21 cellular contexts compared by ENCODE assay signal in genomic region chr11:9888938-9889337, GRCh38.
DNase-seq lines count a peak whose midpoint lies in the region; ATAC-seq and TF ChIP-seq lines count a peak whose summit lies in the region.
"Had no signal": no experiment of that assay in that cellular context is flagged by ENCODE, and none has a peak within 500 bp of the region (broad histone marks: within the 10 kb centered on the region; RNA-seq: fewer than 3 reads in every experiment).

No MANE protein-coding gene starts in this region.

- intact Hi-C loops in IMR-90 (cut with micrococcal nuclease) = no loop called here

- H2AK5ac ChIP-seq in IMR-90 (ENCODE audit: low read depth, low read length) (peak overlapping the region; percentile 17; the same call in 1 of the 2 replicates), mesenchymal stem cell (ENCODE audit: low read length, severe bottlenecking) (peak overlapping the region; percentile 69)

- H4K91ac ChIP-seq in IMR-90 (ENCODE audit: insufficient read depth, low read depth, low read length) (no peak overlapping the region), mesenchymal stem cell (ENCODE audit: low read length) (no peak overlapping the region)

- no peak overlapping the region for H3K56ac ChIP-seq in IMR-90 (ENCODE audit: extremely low read depth, insufficient read depth, low read length)

- peak; percentile 65 for ATAC-seq in stimulated activated naive CD8-positive, alpha-beta T cell treated with anti-CD3 and anti-CD28 coated beads, Interleukin-15, Interleukin-2, amounts not matched to agents 100 U/mL and 50 U/mL, for 24 hours
- ATAC-seq in stimulated activated naive CD8-positive, alpha-beta T cell treated with anti-CD3 and anti-CD28 coated beads, Interleukin-15, amount 100 ng/mL, for 72 hours = no peak
- no peak for ATAC-seq in IMR-90 (ENCODE audit: low read depth)
- no peak for ATAC-seq in HG02678 (IDR thresholded peaks at IDR 0.05; ENCODE audit: unreplicated experiment)
- ATAC-seq in HG02610 (IDR thresholded peaks at IDR 0.05; ENCODE audit: unreplicated experiment) = no peak
- ATAC-seq: A549, GM12878, HCT116 had no signal

- H3K4me1 ChIP-seq in IMR-90 (ENCODE audit: control insufficient read depth, insufficient read depth, low read length) (peaks cover 11% of the 10 kb centered on the region), mesenchymal stem cell (ENCODE audit: control insufficient read depth, insufficient read depth, low read depth, low read length) (peaks cover 2% of the 10 kb centered on the region)
- H3K4me1 ChIP-seq: A549 had no signal

- H3K9ac ChIP-seq in IMR-90 (ENCODE audit: low read depth, low read length) (no peak overlapping the region), mesenchymal stem cell (ENCODE audit: low read length) (no peak overlapping the region)
- H3K9ac ChIP-seq: GM23248 had no signal

- H2BK5ac ChIP-seq in IMR-90 (ENCODE audit: low read depth, low read length, poor library complexity, severe bottlenecking) = peak overlapping the region; percentile 19
- H2BK5ac ChIP-seq in mesenchymal stem cell (ENCODE audit: low read depth, low read length, poor library complexity, severe bottlenecking) = no peak overlapping the region

- TF ChIP-seq RAD21 in IMR-90 (IDR thresholded peaks at IDR 0.05; ENCODE audit: low read length) = no peak

- H3K18ac ChIP-seq in IMR-90 (ENCODE audit: low read depth, low read length) (peak overlapping the region; percentile 49; the same call in 1 of the 2 replicates), mesenchymal stem cell (ENCODE audit: low read depth in 1 of 2, low read length in 2 of 2) (no peak overlapping the region)

- H3K79me1 ChIP-seq in IMR-90 (ENCODE audit: low read depth in 1 of 2, low read length in 2 of 2) (0 out of 4 replicates have a peak, but pooled peaks cover 0 to 3% of the 10 kb centered on the region in 2 experiments), mesenchymal stem cell (replicated peaks; ENCODE audit: low read length, poor library complexity, severe bottlenecking) (peaks cover 7% of the 10 kb centered on the region)

- TF ChIP-seq POLR2A in IMR-90 (IDR thresholded peaks at IDR 0.05; ENCODE audit: low read depth, low read length) = no peak

- H3K4me3 Mint-ChIP-seq in stimulated activated naive CD8-positive, alpha-beta T cell treated with anti-CD3 and anti-CD28 coated beads, Interleukin-15, amount 100 ng/mL, for 72 hours = no peak overlapping the region
- H3K4me3 Mint-ChIP-seq: CD4-positive, alpha-beta memory T cell; H9 had no signal

- H2BK120ac ChIP-seq in IMR-90 (ENCODE audit: low read depth, low read length) = peak overlapping the region; percentile 46; the same call in 1 of the 2 replicates
- H2BK120ac ChIP-seq in mesenchymal stem cell (ENCODE audit: low read depth, low read length) = no peak overlapping the region

- peaks cover 4% of the 10 kb centered on the region; the same call in 1 of the 2 replicates for H3K36me3 ChIP-seq in IMR-90 (ENCODE audit: control insufficient read depth, insufficient read depth, low read length)
- peaks cover 1 to 19% of the 10 kb centered on the region in 2 experiments for H3K36me3 ChIP-seq in mesenchymal stem cell (ENCODE audit: control insufficient read depth in 1 of 2, insufficient read depth in 2 of 2, low read depth in 1 of 2, low read length in 2 of 2)

- H3K4me3 ChIP-seq in IMR-90 (ENCODE audit: insufficient read depth, low read depth, low read length) (no peak overlapping the region), mesenchymal stem cell (ENCODE audit: insufficient read depth in 1 of 2, low read depth in 1 of 2, low read length in 2 of 2) (no peak overlapping the region)
- H3K4me3 ChIP-seq: A549, GM12878, GM23248 had no signal

- no peak overlapping the region for H2BK12ac ChIP-seq in mesenchymal stem cell (ENCODE audit: low read length in 2 of 2)

- H3K4ac ChIP-seq in IMR-90 (ENCODE audit: low read depth, low read length) (peak overlapping the region; percentile 40), mesenchymal stem cell (ENCODE audit: low read depth in 1 of 2, low read length in 2 of 2) (no peak overlapping the region)

- peak overlapping the region; percentile 80; the same call in 1 of the 2 replicates for H4K5ac ChIP-seq in IMR-90 (ENCODE audit: low read depth, low read length)

- H3K4me1 Mint-ChIP-seq in stimulated activated naive CD8-positive, alpha-beta T cell treated with anti-CD3 and anti-CD28 coated beads, Interleukin-15, amount 100 ng/mL, for 72 hours = no peaks in the 10 kb centered on the region

- no peak overlapping the region for H2BK20ac ChIP-seq in IMR-90 (ENCODE audit: low read depth, low read length)

- POLR2A ChIA-PET in IMR-90 (lab: Charles Lee; ENCODE audit: unreplicated experiment) = no interaction called here

- H3K14ac ChIP-seq in IMR-90 (replicated peaks; ENCODE audit: low read depth, low read length) (0 out of 2 replicates have a peak overlapping the region, but pooled peaks have one; percentile 68), mesenchymal stem cell (ENCODE audit: low read length in 2 of 2) (no peak overlapping the region)

- H2AK9ac ChIP-seq in IMR-90 (replicated peaks; ENCODE audit: low read depth, low read length, poor library complexity) = no peak overlapping the region

- no peak for DNase-seq in stimulated activated naive CD8-positive, alpha-beta T cell treated with anti-CD3 and anti-CD28 coated beads, Interleukin-15, Interleukin-2, amounts not matched to agents 100 U/mL and 50 U/mL, for 24 hours
- no peak for DNase-seq in stimulated activated naive CD8-positive, alpha-beta T cell treated with anti-CD3 and anti-CD28 coated beads, Interleukin-15, amount 100 ng/mL, for 72 hours
- DNase-seq in IMR-90 (no peak), mesenchymal stem cell (no peak), D341Med (ENCODE audit: low spot score) (no peak)
- DNase-seq: 8988T; ACHN; AML-193; C1 segment of cervical spinal cord; Calu3; CD4-positive, alpha-beta memory T cell; COR-L47; DMS153; DND-41; GM23248; H9 had no signal

- H3K27me3 ChIP-seq in IMR-90 (ENCODE audit: control insufficient read depth, insufficient read depth, low read length) (no peaks in the 10 kb centered on the region), mesenchymal stem cell (ENCODE audit: control insufficient read depth in 1 of 2, insufficient read depth in 1 of 2, low read length in 2 of 2) (no peaks in the 10 kb centered on the region)

- TF ChIP-seq CTCF in IMR-90 (conservative IDR thresholded peaks at IDR 0.05; ENCODE audit: low read depth, low read length) = no peak

- dilution Hi-C loops in IMR-90 (cut with HindIII; ENCODE audit: low sequenced_read_pairs, unreplicated experiment) = no loop called here

- H4K8ac ChIP-seq in IMR-90 (ENCODE audit: low read depth in 2 of 2, low read length in 2 of 2) (peak overlapping the region in 1 of 2 experiments; percentile 59; a peak in 1 of 4 replicates), mesenchymal stem cell (ENCODE audit: low read length) (no peak overlapping the region)

- H4K20me1 ChIP-seq in IMR-90 (ENCODE audit: insufficient read depth, low read length) = no peaks in the 10 kb centered on the region

- CTCF ChIA-PET in IMR-90 (lab: Yijun Ruan, JAX) = no interaction called here

- H3K27ac Mint-ChIP-seq in stimulated activated naive CD8-positive, alpha-beta T cell treated with anti-CD3 and anti-CD28 coated beads, Interleukin-15, amount 100 ng/mL, for 72 hours = no peak overlapping the region
- H3K27ac Mint-ChIP-seq: CD4-positive, alpha-beta memory T cell; H9 had no signal

- no peaks in the 10 kb centered on the region for H3K27me3 Mint-ChIP-seq in stimulated activated naive CD8-positive, alpha-beta T cell treated with anti-CD3 and anti-CD28 coated beads, Interleukin-15, amount 100 ng/mL, for 72 hours
- H3K27me3 Mint-ChIP-seq: CD4-positive, alpha-beta memory T cell had no signal

- no peak overlapping the region for H3K27ac ChIP-seq in IMR-90 (ENCODE audit: insufficient read depth, low read length)
- no peak overlapping the region for H3K27ac ChIP-seq in mesenchymal stem cell (ENCODE audit: low read length, poor library complexity, severe bottlenecking)
- H3K27ac ChIP-seq: A549, GM23248 had no signal

- BruUV-seq in IMR-90 (replicated peaks; lab: Mats Ljungman, UMichigan) = no TSS peak

- H3K9me3 ChIP-seq in IMR-90 (ENCODE audit: control insufficient read depth, insufficient read depth, low read length) (no peaks in the 10 kb centered on the region), mesenchymal stem cell (ENCODE audit: control insufficient read depth, low read length) (no peaks in the 10 kb centered on the region)
- H3K9me3 ChIP-seq: A549 had no signal

- 0 out of 2 replicates have a peak, but pooled peaks cover 2% of the 10 kb centered on the region for H3K9me1 ChIP-seq in IMR-90 (ENCODE audit: insufficient read depth, low read length)

- no peak overlapping the region for H2AFZ ChIP-seq in IMR-90 (replicated peaks; ENCODE audit: low read length, poor library complexity)
- no peak overlapping the region for H2AFZ ChIP-seq in mesenchymal stem cell (ENCODE audit: low read depth, low read length)
- H2AFZ ChIP-seq: GM23248 had no signal

- H3K9me3 Mint-ChIP-seq in stimulated activated naive CD8-positive, alpha-beta T cell treated with anti-CD3 and anti-CD28 coated beads, Interleukin-15, amount 100 ng/mL, for 72 hours = no peaks in the 10 kb centered on the region
- H3K9me3 Mint-ChIP-seq: CD4-positive, alpha-beta memory T cell had no signal

- H3K4me2 ChIP-seq in IMR-90 (ENCODE audit: low read depth, low read length) = no peak overlapping the region
- H3K4me2 ChIP-seq in mesenchymal stem cell (ENCODE audit: low read length, poor library complexity, severe bottlenecking) = no peak overlapping the region
- H3K4me2 ChIP-seq: A549 had no signal

- in situ Hi-C loops in IMR-90 (cut with MboI; ENCODE audit: low sequenced_read_pairs) = no loop called here

- H3K23ac ChIP-seq in IMR-90 (ENCODE audit: low read depth, low read length) (no peak overlapping the region), mesenchymal stem cell (ENCODE audit: low read length in 2 of 2) (no peak overlapping the region)

- WGBS in IMR-90 (ENCODE audit: extremely low coverage in 2 of 2, insufficient read length in 1 of 2), 2 experiments = no CpG with 5 or more reads among the region's 1 CpG
- WGBS in mesenchymal stem cell = 88% methylated on average over 1 of the region's 1 CpG

- H2BK15ac ChIP-seq in IMR-90 (ENCODE audit: low read depth, low read length) = 0 out of 3 replicates have a peak overlapping the region, but pooled peaks have one; percentile 25
- H2BK15ac ChIP-seq in mesenchymal stem cell (ENCODE audit: low read depth, poor library complexity, severe bottlenecking) = no peak overlapping the region

TF ChIP-seq in IMR-90, 13 proteins besides CTCF, POLR2A, EP300 and RAD21 (continues in another document):
- TF ChIP-seq NFE2L2 (IDR thresholded peaks at IDR 0.05; ENCODE audit: low read depth, low read length) = no peak
- no peak for TF ChIP-seq SMC3 (IDR thresholded peaks at IDR 0.05; ENCODE audit: low read depth, low read length)
- no peak for TF ChIP-seq RCOR1 (IDR thresholded peaks at IDR 0.05; ENCODE audit: insufficient replicate concordance, low read length)
- TF ChIP-seq MAZ (IDR thresholded peaks at IDR 0.05; ENCODE audit: borderline replicate concordance, low read depth, low read length) = no peak
- no peak for TF ChIP-seq BHLHE40 (IDR thresholded peaks at IDR 0.05; ENCODE audit: low read depth, low read length)
- no peak for TF ChIP-seq CEBPB (IDR thresholded peaks at IDR 0.05; ENCODE audit: low read depth, low read length)
- no peak for TF ChIP-seq MXI1 (IDR thresholded peaks at IDR 0.05; ENCODE audit: borderline replicate concordance, low read depth, low read length)
- no peak for TF ChIP-seq RFX5 (IDR thresholded peaks at IDR 0.05; ENCODE audit: low read depth, low read length)
